ENCODE assay signal across 12 cellular contexts in the genomic region with DNA sequence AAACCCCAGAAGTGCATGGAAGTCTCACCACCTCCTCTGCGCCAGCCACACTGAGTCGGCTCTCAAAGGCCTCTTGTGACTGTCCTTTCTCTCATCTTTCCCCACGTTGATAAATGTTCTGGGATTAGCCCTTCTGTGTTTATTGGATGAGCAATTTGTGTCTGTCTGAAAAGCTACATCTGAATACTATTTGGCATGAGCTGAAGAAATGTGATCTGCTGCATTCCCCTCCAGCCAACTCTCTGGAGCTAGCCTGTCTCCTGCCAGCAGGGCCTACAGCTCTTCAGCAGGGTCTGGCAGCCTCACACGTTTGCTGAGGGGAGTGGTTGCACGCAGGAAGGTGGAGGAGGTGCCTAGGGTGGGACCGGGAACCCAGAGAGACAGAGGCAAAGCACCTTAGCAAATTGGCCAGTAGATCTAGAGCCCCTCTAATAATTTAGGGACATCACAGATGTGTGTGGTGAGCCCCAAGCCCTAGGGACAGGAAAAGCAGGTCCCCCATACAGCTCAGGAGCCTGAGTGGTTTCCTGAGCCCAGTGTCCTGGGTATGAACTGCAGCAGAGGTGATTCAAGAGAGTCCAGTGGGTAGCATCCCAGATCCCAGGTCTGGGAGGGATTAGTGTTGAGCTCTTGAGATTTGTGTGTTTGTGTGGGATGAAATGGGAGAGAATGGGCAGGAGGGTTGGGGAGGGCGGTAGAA. TPM values are rescaled to one million over a fixed set of nuclear protein-coding genes. Genes with fewer than 3 reads are reported as not detected.
A peak's percentile ranks its signal among the peaks of the same experiment; 100 is the strongest.
DNase-seq lines count a peak whose midpoint lies in the region; ATAC-seq and TF ChIP-seq lines count a peak whose summit lies in the region.
"Had no signal": no experiment of that assay in that cellular context is flagged by ENCODE, and none has a peak within 500 bp of the region (broad histone marks: within the 10 kb centered on the region; RNA-seq: fewer than 3 reads in every experiment).

No MANE protein-coding gene starts in this region.

- H3K9me3 Mint-ChIP-seq in stimulated activated effector memory CD8-positive, alpha-beta T cell treated with anti-CD3 and anti-CD28 coated beads, Interleukin-12 subunit alpha, Interleukin-12 subunit beta, amount 100 ng/mL, for 72 hours, result no peaks in the 10 kb centered on the region
- H3K9me3 Mint-ChIP-seq: activated CD8-positive, alpha-beta T cell treated with anti-CD3 and anti-CD28 coated beads for 36 hours had no signal

- no peaks in the 10 kb centered on the region for H3K36me3 ChIP-seq in testis (ENCODE audit: low read depth, missing control alignments)

- intact Hi-C loops in testis (cut with DNase I; ENCODE audit: low total_unique reads), result no loop called here

- DNase-seq in LHCN-M2 (ENCODE audit: low read depth) (peak; percentile 39), astrocyte of the cerebellum (ENCODE audit: low read depth) (peak; percentile 46), iPS-NIHi11 (ENCODE audit: low spot score) (peak; percentile 40), testis (peak; percentile 61), germinal center (ENCODE audit: low spot score) (no peak), medulla oblongata (ENCODE audit: extremely low spot score) (no peak)
- DNase-seq in stimulated activated effector memory CD8-positive, alpha-beta T cell treated with anti-CD3 and anti-CD28 coated beads, Interleukin-12 subunit alpha, Interleukin-12 subunit beta, amount 100 ng/mL, for 72 hours (ENCODE audit: low spot score in 2 of 2), result no peak
- DNase-seq: activated CD8-positive, alpha-beta T cell treated with anti-CD3 and anti-CD28 coated beads for 36 hours; central memory CD4-positive, alpha-beta T cell; NCI-H1436; stimulated activated naive CD4-positive, alpha-beta T cell treated with Interleukin-2 at 50 U/mL for 16 hours had no signal

- no peaks in the 10 kb centered on the region for H3K36me3 Mint-ChIP-seq in stimulated activated effector memory CD8-positive, alpha-beta T cell treated with anti-CD3 and anti-CD28 coated beads, Interleukin-12 subunit alpha, Interleukin-12 subunit beta, amount 100 ng/mL, for 72 hours

- peaks cover 14% of the 10 kb centered on the region for H3K4me1 ChIP-seq in testis

- H3K4me1 Mint-ChIP-seq in stimulated activated effector memory CD8-positive, alpha-beta T cell treated with anti-CD3 and anti-CD28 coated beads, Interleukin-12 subunit alpha, Interleukin-12 subunit beta, amount 100 ng/mL, for 72 hours, result peaks cover 6% of the 10 kb centered on the region

- no peak for TF ChIP-seq CTCF in astrocyte of the cerebellum (IDR thresholded peaks at IDR 0.05; ENCODE audit: low read depth, low read length, missing control alignments)
- no peak for TF ChIP-seq CTCF in testis (IDR thresholded peaks at IDR 0.05)

- in situ Hi-C loops in astrocyte of the cerebellum (cut with HindIII; ENCODE audit: low sequenced_read_pairs), result no loop called here

- WGBS in testis, 2 donors, result 33 to 55% methylated on average over 7 of the region's 7 CpGs

- peak overlapping the region in 1 of 2 donors; percentile 2 for H3K27ac ChIP-seq in testis

- H3K27me3 ChIP-seq in testis, result no peaks in the 10 kb centered on the region

- no peak overlapping the region for H3K4me3 ChIP-seq in astrocyte of the cerebellum (ENCODE audit: low read depth, low read length)
- H3K4me3 ChIP-seq in testis, result no peak overlapping the region

- no peaks in the 10 kb centered on the region for H3K9me3 ChIP-seq in testis

- TF ChIP-seq POLR2A in testis (IDR thresholded peaks at IDR 0.05), result no peak

- no peak overlapping the region for H3K27ac Mint-ChIP-seq in stimulated activated effector memory CD8-positive, alpha-beta T cell treated with anti-CD3 and anti-CD28 coated beads, Interleukin-12 subunit alpha, Interleukin-12 subunit beta, amount 100 ng/mL, for 72 hours
- H3K27ac Mint-ChIP-seq: activated CD8-positive, alpha-beta T cell treated with anti-CD3 and anti-CD28 coated beads for 36 hours had no signal

- H3K4me3 Mint-ChIP-seq in stimulated activated effector memory CD8-positive, alpha-beta T cell treated with anti-CD3 and anti-CD28 coated beads, Interleukin-12 subunit alpha, Interleukin-12 subunit beta, amount 100 ng/mL, for 72 hours, result no peak overlapping the region
- H3K4me3 Mint-ChIP-seq: activated CD8-positive, alpha-beta T cell treated with anti-CD3 and anti-CD28 coated beads for 36 hours had no signal

- no peak for ATAC-seq in stimulated activated effector memory CD8-positive, alpha-beta T cell treated with anti-CD3 and anti-CD28 coated beads, Interleukin-12 subunit alpha, Interleukin-12 subunit beta, amount 100 ng/mL, for 72 hours
- no peak for ATAC-seq in HG02981 (IDR thresholded peaks at IDR 0.05; ENCODE audit: unreplicated experiment)
- ATAC-seq: activated CD8-positive, alpha-beta T cell treated with anti-CD3 and anti-CD28 coated beads for 36 hours had no signal

RNA-seq across cellular contexts. Expression of a gene that starts 20.5 kb away (rescaled TPM):
- 28.8 and 34.8 TPM in 2 replicates for total RNA-seq in LHCN-M2 (2014; rRNA removed)
- polyA plus RNA-seq in LHCN-M2 (2012), result 52.7 TPM
- total RNA-seq in testis, result 100 to 1,000 TPM; 192 to 212 TPM
- 112 TPM for polyA plus RNA-seq in testis (ENCODE audit: insufficient read depth, low read depth, low replicate concordance)

RNA-seq across cellular contexts. Expression of a gene that starts 52.3 kb away (rescaled TPM):
- total RNA-seq in LHCN-M2 (2014; rRNA removed) (not detected in 2 replicates), testis (not detected)
- polyA plus RNA-seq in LHCN-M2 (2012), result not detected
- not detected for polyA plus RNA-seq in testis (ENCODE audit: insufficient read depth, low read depth, low replicate concordance)
- total RNA-seq: activated CD8-positive, alpha-beta T cell treated with anti-CD3 and anti-CD28 coated beads for 36 hours had no signal

Comparison
In these comparisons a context has a peak if more than half of its experiments do, and no peak if none do; other contexts are left out.
1. DNase-seq: peak in LHCN-M2 (single experiment), astrocyte of the cerebellum (single experiment), iPS-NIHi11 (single experiment) and testis (single experiment); none in germinal center (single experiment), medulla oblongata (single experiment) and stimulated activated effector memory CD8-positive, alpha-beta T cell treated with anti-CD3 and anti-CD28 coated beads, Interleukin-12 subunit alpha, Interleukin-12 subunit beta, amount 100 ng/mL, for 72 hours (0 of 2).